Comparison of ENCODE assay signal across 20 cellular contexts in the genomic region with DNA sequence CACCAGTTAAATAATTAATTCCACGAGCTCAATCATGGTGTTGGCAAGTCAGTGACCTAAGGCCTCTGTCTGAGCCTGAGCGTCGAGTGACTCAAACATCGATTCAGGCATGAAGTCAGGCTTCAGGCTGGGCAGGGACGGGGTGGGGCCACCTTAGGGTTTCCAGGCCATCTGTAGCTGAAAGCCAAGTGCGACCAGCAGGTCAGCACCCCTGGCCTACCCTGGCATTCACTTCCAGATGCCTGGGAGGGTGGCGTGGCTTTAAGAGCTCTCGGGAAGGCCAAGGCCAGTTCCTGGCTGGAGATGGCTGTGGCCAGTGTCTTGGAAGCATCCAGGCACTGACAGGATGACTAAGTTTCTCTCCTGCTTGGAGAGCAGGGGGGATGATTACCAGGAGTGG.
A peak's percentile ranks its signal among the peaks of the same experiment; 100 is the strongest.
DNase-seq lines count a peak whose midpoint lies in the region; ATAC-seq and TF ChIP-seq lines count a peak whose summit lies in the region.
"Had no signal": no experiment of that assay in that cellular context is flagged by ENCODE, and none has a peak within 500 bp of the region (broad histone marks: within the 10 kb centered on the region; RNA-seq: fewer than 3 reads in every experiment).

No MANE protein-coding gene starts in this region.

- H3K36me3 ChIP-seq in upper lobe of right lung: no peaks in the 10 kb centered on the region

- H3K4me3 ChIP-seq in upper lobe of right lung: no peak overlapping the region
- H3K4me3 ChIP-seq: GM23248, K562 had no signal

- intact Hi-C loops in upper lobe of right lung (cut with DNase I): no loop called here

- no peak overlapping the region for H3K27ac ChIP-seq in upper lobe of right lung
- H3K27ac ChIP-seq: 22Rv1, GM23248, HL-60 had no signal

- TF ChIP-seq CTCF in upper lobe of right lung (IDR thresholded peaks at IDR 0.05): no peak

- H3K9me3 ChIP-seq in upper lobe of right lung: no peaks in the 10 kb centered on the region

- H3K4me1 ChIP-seq in upper lobe of right lung: no peaks in the 10 kb centered on the region
- H3K4me1 ChIP-seq: Caco-2 had no signal

- DNase-seq in activated effector memory CD4-positive, alpha-beta T cell treated with anti-CD3 and anti-CD28 coated beads, Interleukin-2, amount 50 U/mL, for 16 hours: peak; percentile 42
- no peak for DNase-seq in activated effector memory CD4-positive, alpha-beta T cell treated with Interleukin-2 at 50 U/mL for 16 hours
- peak; percentile 40 for DNase-seq in mucosa of gallbladder (ENCODE audit: low spot score)
- peak; percentile 37 for DNase-seq in upper lobe of right lung
- no peak for DNase-seq in DMS53 treated with DMSO at 0.1 percent for 48 hours (lab: John Stamatoyannopoulos, UW; ENCODE audit: unreplicated experiment)
- DNase-seq in epidermal melanocyte (ENCODE audit: insufficient read length, low spot score): no peak
- no peak for DNase-seq in NCI-H2081 (lab: John Stamatoyannopoulos, UW)
- DNase-seq: Caco-2, DND-41, GDM1, GM23248, NCI-H146, NCI-H226, NCI-H526 treated with DMSO at 0.1 percent for 48 hours, PC-3 had no signal

- H3K27me3 ChIP-seq in upper lobe of right lung: no peaks in the 10 kb centered on the region

- peak; percentile 83 for ATAC-seq in esophagus mucosa
- ATAC-seq in upper lobe of right lung: no peak
- ATAC-seq: HCT116, K562, PC-3 had no signal

Comparison
In these comparisons a context has a peak if more than half of its experiments do, and no peak if none do; other contexts are left out.
1. DNase-seq: peak in activated effector memory CD4-positive, alpha-beta T cell treated with anti-CD3 and anti-CD28 coated beads, Interleukin-2, amount 50 U/mL, for 16 hours (single experiment), mucosa of gallbladder (single experiment) and upper lobe of right lung (single experiment); none in activated effector memory CD4-positive, alpha-beta T cell treated with Interleukin-2 at 50 U/mL for 16 hours (single experiment), DMS53 treated with DMSO at 0.1 percent for 48 hours (single experiment), epidermal melanocyte (single experiment) and NCI-H2081 (0 of 2).